Comparison of ENCODE assay signal across 16 cellular contexts in the genomic region with DNA sequence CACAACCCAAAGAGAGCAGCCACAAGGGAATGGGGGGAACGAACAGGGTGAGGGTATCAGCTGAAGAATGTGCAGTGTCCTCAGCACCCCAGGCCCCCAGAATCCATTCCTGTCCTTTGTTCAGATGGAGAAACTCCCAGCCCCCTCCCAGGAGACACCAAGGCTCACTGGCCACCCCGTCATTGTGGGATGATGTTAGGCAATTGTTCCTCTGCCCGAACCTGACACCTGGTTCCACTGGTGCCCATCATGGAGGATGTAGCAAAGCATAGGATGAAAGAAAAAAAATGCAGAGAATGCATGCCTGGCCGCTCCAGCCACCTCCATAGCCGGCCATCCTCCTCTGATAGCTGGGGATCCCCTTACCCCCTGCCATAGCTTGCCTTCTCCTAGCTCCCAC.
DNase-seq lines count a peak whose midpoint lies in the region; ATAC-seq and TF ChIP-seq lines count a peak whose summit lies in the region.
"Had no signal": no experiment of that assay in that cellular context is flagged by ENCODE, and none has a peak within 500 bp of the region (broad histone marks: within the 10 kb centered on the region; RNA-seq: fewer than 3 reads in every experiment).

No MANE protein-coding gene starts in this region.

- no peaks in the 10 kb centered on the region for H3K9me3 ChIP-seq in endodermal cell (ENCODE audit: control insufficient read depth, low read length)
- H3K9me3 ChIP-seq: Caco-2, HAP-1 had no signal

- H3K4me3 ChIP-seq in endodermal cell (ENCODE audit: low read length) = no peak overlapping the region
- H3K4me3 ChIP-seq: A549, GM23248, HAP-1 had no signal

- no peak overlapping the region for H3K4me3 Mint-ChIP-seq in activated CD8-positive, alpha-beta memory T cell treated with anti-CD3 and anti-CD28 coated beads, Interleukin-2, amount 10 ng/mL, durations not matched to agents 7 days and 5 days
- H3K4me3 Mint-ChIP-seq in endodermal cell = no peak overlapping the region
- no peak overlapping the region for H3K4me3 Mint-ChIP-seq in type B pancreatic cell
- H3K4me3 Mint-ChIP-seq: CD4-positive, alpha-beta T cell had no signal

- no peak overlapping the region for H3K9ac ChIP-seq in endodermal cell (ENCODE audit: extremely low read depth, low read length, poor library complexity, severe bottlenecking)
- H3K9ac ChIP-seq: GM23248 had no signal

- CTCF ChIA-PET in activated CD8-positive, alpha-beta memory T cell treated with anti-CD3 and anti-CD28 coated beads, Interleukin-2, amount 10 ng/mL, durations not matched to agents 7 days and 5 days (lab: Charles Lee) = no interaction called here

- TF ChIP-seq CTCF in endodermal cell (conservative IDR thresholded peaks at IDR 0.05) (no peak), type B pancreatic cell (conservative IDR thresholded peaks at IDR 0.05) (no peak)

- no peaks in the 10 kb centered on the region for H3K27me3 ChIP-seq in endodermal cell (ENCODE audit: control insufficient read depth, insufficient read depth, low read length, poor library complexity, severe bottlenecking)

- peak; percentile 9 for DNase-seq in activated CD8-positive, alpha-beta memory T cell treated with anti-CD3 and anti-CD28 coated beads, Interleukin-2, amount 10 ng/mL, durations not matched to agents 7 days and 5 days
- no peak for DNase-seq in activated CD8-positive, alpha-beta memory T cell treated with anti-CD3 and anti-CD28 coated beads for 24 hours
- DNase-seq in endodermal cell = peak; percentile 32
- peak; percentile 6 for DNase-seq in mucosa of gallbladder (ENCODE audit: low spot score)
- DNase-seq in type B pancreatic cell (ENCODE audit: extremely low spot score, unreplicated experiment) = peak; percentile 39
- no peak for DNase-seq in germinal center (ENCODE audit: low spot score)
- no peak for DNase-seq in cardiac septum (ENCODE audit: low spot score)
- DNase-seq: AML-193; Caco-2; CD4-positive, alpha-beta T cell; GM23248 had no signal

- H3K27ac ChIP-seq in endodermal cell (ENCODE audit: low read depth, low read length) = no peak overlapping the region
- H3K27ac ChIP-seq: 22Rv1, A549, C4-2B, GM23248 had no signal

- whole genome bisulfite sequencing in endodermal cell (ENCODE audit: insufficient coverage in 1 of 2, insufficient read length in 1 of 2), 2 experiments = 75 to 80% methylated on average over 1 to 5 of the region's 5 CpGs

- H3K27me3 Mint-ChIP-seq in activated CD8-positive, alpha-beta memory T cell treated with anti-CD3 and anti-CD28 coated beads, Interleukin-2, amount 10 ng/mL, durations not matched to agents 7 days and 5 days = peaks cover 2% of the 10 kb centered on the region
- H3K27me3 Mint-ChIP-seq in endodermal cell (ENCODE audit: insufficient read depth) (peaks cover 2% of the 10 kb centered on the region), type B pancreatic cell (no peaks in the 10 kb centered on the region)

- no peak for ATAC-seq in activated CD8-positive, alpha-beta memory T cell treated with anti-CD3 and anti-CD28 coated beads, Interleukin-2, amount 10 ng/mL, durations not matched to agents 7 days and 5 days
- no peak for ATAC-seq in HG03354 (IDR thresholded peaks at IDR 0.05; ENCODE audit: poor library complexity, severe bottlenecking, unreplicated experiment)
- ATAC-seq: A549 had no signal

- intact Hi-C loops in cardiac septum (cut with DNase I) = no loop called here

- H3K36me3 Mint-ChIP-seq in activated CD8-positive, alpha-beta memory T cell treated with anti-CD3 and anti-CD28 coated beads, Interleukin-2, amount 10 ng/mL, durations not matched to agents 7 days and 5 days = no peaks in the 10 kb centered on the region
- H3K36me3 Mint-ChIP-seq in endodermal cell (ENCODE audit: low read depth) (no peaks in the 10 kb centered on the region), type B pancreatic cell (no peaks in the 10 kb centered on the region)

- H3K4me1 Mint-ChIP-seq in activated CD8-positive, alpha-beta memory T cell treated with anti-CD3 and anti-CD28 coated beads, Interleukin-2, amount 10 ng/mL, durations not matched to agents 7 days and 5 days = no peaks in the 10 kb centered on the region
- H3K4me1 Mint-ChIP-seq in endodermal cell = no peaks in the 10 kb centered on the region
- H3K4me1 Mint-ChIP-seq in type B pancreatic cell (ENCODE audit: unreplicated experiment) = peaks cover 16% of the 10 kb centered on the region

- H3K27ac Mint-ChIP-seq in activated CD8-positive, alpha-beta memory T cell treated with anti-CD3 and anti-CD28 coated beads, Interleukin-2, amount 10 ng/mL, durations not matched to agents 7 days and 5 days = no peak overlapping the region
- H3K27ac Mint-ChIP-seq in endodermal cell (no peak overlapping the region), type B pancreatic cell (no peak overlapping the region)
- H3K27ac Mint-ChIP-seq: CD4-positive, alpha-beta T cell had no signal

- H3K36me3 ChIP-seq in endodermal cell (ENCODE audit: control insufficient read depth, insufficient read depth, low read length) = no peaks in the 10 kb centered on the region
- H3K36me3 ChIP-seq: HAP-1 had no signal

- H3K9me3 Mint-ChIP-seq in activated CD8-positive, alpha-beta memory T cell treated with anti-CD3 and anti-CD28 coated beads, Interleukin-2, amount 10 ng/mL, durations not matched to agents 7 days and 5 days (ENCODE audit: low read depth) = no peaks in the 10 kb centered on the region
- H3K9me3 Mint-ChIP-seq in endodermal cell (peaks cover 1% of the 10 kb centered on the region), type B pancreatic cell (no peaks in the 10 kb centered on the region)
- H3K9me3 Mint-ChIP-seq: CD4-positive, alpha-beta T cell had no signal

- no peaks in the 10 kb centered on the region for H3K4me1 ChIP-seq in endodermal cell (ENCODE audit: control insufficient read depth, insufficient read depth, low read length)
- H3K4me1 ChIP-seq: HAP-1 had no signal

Comparison
In these comparisons a context has a peak if more than half of its experiments do, and no peak if none do; other contexts are left out.
1. DNase-seq: peak in activated CD8-positive, alpha-beta memory T cell treated with anti-CD3 and anti-CD28 coated beads, Interleukin-2, amount 10 ng/mL, durations not matched to agents 7 days and 5 days (single experiment), endodermal cell (single experiment), mucosa of gallbladder (single experiment) and type B pancreatic cell (single experiment); none in activated CD8-positive, alpha-beta memory T cell treated with anti-CD3 and anti-CD28 coated beads for 24 hours (single experiment), germinal center (single experiment) and cardiac septum (single experiment).